Comparison of ENCODE assay signal across 7 cellular contexts in the genomic region with DNA sequence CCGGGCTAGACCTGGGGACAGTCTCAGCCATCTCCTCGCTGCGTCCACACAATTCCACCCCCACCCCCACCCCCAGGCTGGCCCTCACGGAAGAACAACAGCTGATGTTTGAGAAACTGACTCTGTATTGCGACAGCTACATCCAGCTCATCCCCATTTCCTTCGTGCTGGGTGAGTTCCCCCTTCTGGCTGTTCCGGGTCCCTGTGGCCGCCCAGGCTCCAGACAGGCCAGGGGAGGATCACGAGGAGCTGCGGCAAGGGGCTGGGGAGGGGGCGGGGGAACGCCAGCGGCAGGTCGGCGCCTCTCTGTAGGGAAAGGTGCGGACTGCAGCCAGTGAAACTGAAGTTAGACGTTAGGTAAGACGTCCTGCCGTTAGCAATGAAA. TPM values are rescaled to one million over a fixed set of nuclear protein-coding genes. Genes with fewer than 3 reads are reported as not detected.
DNase-seq lines count a peak whose midpoint lies in the region; ATAC-seq and TF ChIP-seq lines count a peak whose summit lies in the region.

No MANE protein-coding gene starts in this region.

- H3K27ac ChIP-seq in cardiac muscle cell (no peak overlapping the region), osteoblast (ENCODE audit: low read depth, low read length) (peak overlapping the region; percentile 40)

- peaks cover 5% of the 10 kb centered on the region for H3K79me2 ChIP-seq in osteoblast (ENCODE audit: insufficient read depth, low read length)

- H3K4me2 ChIP-seq in osteoblast (ENCODE audit: insufficient read depth, low read length): peak overlapping the region; percentile 85

- H3K9me3 ChIP-seq in cardiac muscle cell (ENCODE audit: low read depth): no peaks in the 10 kb centered on the region
- no peaks in the 10 kb centered on the region for H3K9me3 ChIP-seq in osteoblast (ENCODE audit: low read depth, low read length)

- CTCF ChIA-PET in activated CD8-positive, alpha-beta T cell treated with anti-CD3 and anti-CD28 coated beads, Interleukin-2, amount 10 ng/mL, durations not matched to agents 7 days and 5 days (lab: Charles Lee): interaction anchor here (1.9 to 2.0 kb wide), 2 partner anchors 8 to 127 kb away, joined by 5 to 11 read pairs; no protein-coding TSS in a partner anchor

- peak; percentile 54 for TF ChIP-seq CTCF in HFFc6 (IDR thresholded peaks at IDR 0.05)
- TF ChIP-seq CTCF in cardiac muscle cell (IDR thresholded peaks at IDR 0.05; ENCODE audit: low read depth, low read length): peak; percentile 34
- peak; percentile 17 for TF ChIP-seq CTCF in osteoblast (IDR thresholded peaks at IDR 0.05; ENCODE audit: extremely low read depth, low read depth, low read length)

- H2AFZ ChIP-seq in osteoblast (ENCODE audit: low read length): peak overlapping the region; percentile 87

- peak overlapping the region; percentile 88 for H3K27ac Mint-ChIP-seq in HFFc6
- no peak overlapping the region for H3K27ac Mint-ChIP-seq in activated CD8-positive, alpha-beta T cell treated with anti-CD3 and anti-CD28 coated beads, Interleukin-2, amount 10 ng/mL, durations not matched to agents 7 days and 5 days
- no peak overlapping the region for H3K27ac Mint-ChIP-seq in activated T-cell treated with anti-CD3 and anti-CD28 coated beads, Interleukin-2, amount 50 U/mL, for 24 hours

- POLR2A ChIA-PET in activated CD8-positive, alpha-beta T cell treated with anti-CD3 and anti-CD28 coated beads, Interleukin-2, amount 10 ng/mL, durations not matched to agents 7 days and 5 days (lab: Charles Lee): interaction anchor here (0.5 to 1.0 kb wide), 2 partner anchors 13 to 147 kb away, joined by 3 read pairs; a partner anchor contains a TSS

- H3K36me3 Mint-ChIP-seq in HFFc6 (ENCODE audit: low read depth): no peaks in the 10 kb centered on the region
- no peaks in the 10 kb centered on the region for H3K36me3 Mint-ChIP-seq in activated CD8-positive, alpha-beta T cell treated with anti-CD3 and anti-CD28 coated beads, Interleukin-2, amount 10 ng/mL, durations not matched to agents 7 days and 5 days (ENCODE audit: low read depth)
- H3K36me3 Mint-ChIP-seq in activated T-cell treated with anti-CD3 and anti-CD28 coated beads, Interleukin-2, amount 50 U/mL, for 24 hours (ENCODE audit: low read depth): no peaks in the 10 kb centered on the region

- H3K9me3 Mint-ChIP-seq in HFFc6: no peaks in the 10 kb centered on the region
- no peaks in the 10 kb centered on the region for H3K9me3 Mint-ChIP-seq in activated CD8-positive, alpha-beta T cell treated with anti-CD3 and anti-CD28 coated beads, Interleukin-2, amount 10 ng/mL, durations not matched to agents 7 days and 5 days (ENCODE audit: insufficient read depth)
- H3K9me3 Mint-ChIP-seq in activated T-cell treated with anti-CD3 and anti-CD28 coated beads, Interleukin-2, amount 50 U/mL, for 24 hours: no peaks in the 10 kb centered on the region

- DNase-seq in HFFc6: peak; percentile 58
- peak; percentile 21 for DNase-seq in activated CD8-positive, alpha-beta T cell treated with anti-CD3 and anti-CD28 coated beads, Interleukin-2, amount 10 ng/mL, durations not matched to agents 7 days and 5 days
- peak; percentile 57 to 93 for DNase-seq in cardiac muscle cell (ENCODE audit: low read depth in 1 of 2, low spot score in 1 of 2)
- peak; percentile 96 for DNase-seq in osteoblast (ENCODE audit: insufficient read length, low spot score, missing footprints)
- DNase-seq in T1000 (lab: John Stamatoyannopoulos, UW): no peak
- no peak for DNase-seq in activated CD4-positive, alpha-beta T cell treated with anti-CD3 and anti-CD28 coated beads, Interleukin-2, amount 50 U/mL, for 4 hours
- DNase-seq in activated T-cell treated with anti-CD3 and anti-CD28 coated beads, Interleukin-2, amount 50 U/mL, for 24 hours: no peak

- no peaks in the 10 kb centered on the region for H3K27me3 Mint-ChIP-seq in HFFc6 (ENCODE audit: insufficient read depth)
- peaks cover 22% of the 10 kb centered on the region for H3K27me3 Mint-ChIP-seq in activated CD8-positive, alpha-beta T cell treated with anti-CD3 and anti-CD28 coated beads, Interleukin-2, amount 10 ng/mL, durations not matched to agents 7 days and 5 days (ENCODE audit: low read depth)
- H3K27me3 Mint-ChIP-seq in activated T-cell treated with anti-CD3 and anti-CD28 coated beads, Interleukin-2, amount 50 U/mL, for 24 hours: peaks cover 28% of the 10 kb centered on the region

- peaks cover 13% of the 10 kb centered on the region for H3K4me1 Mint-ChIP-seq in HFFc6 (ENCODE audit: low read depth)
- peaks cover 8% of the 10 kb centered on the region for H3K4me1 Mint-ChIP-seq in activated CD8-positive, alpha-beta T cell treated with anti-CD3 and anti-CD28 coated beads, Interleukin-2, amount 10 ng/mL, durations not matched to agents 7 days and 5 days (ENCODE audit: low read depth)
- H3K4me1 Mint-ChIP-seq in activated T-cell treated with anti-CD3 and anti-CD28 coated beads, Interleukin-2, amount 50 U/mL, for 24 hours (ENCODE audit: low read depth): peaks cover 16% of the 10 kb centered on the region

- H3K36me3 ChIP-seq in cardiac muscle cell (no peaks in the 10 kb centered on the region), osteoblast (ENCODE audit: insufficient read depth, low read length) (peaks cover 3% of the 10 kb centered on the region)

- no peaks in the 10 kb centered on the region for H4K20me1 ChIP-seq in osteoblast (ENCODE audit: insufficient read depth, low read length)

- ATAC-seq in activated CD8-positive, alpha-beta T cell treated with anti-CD3 and anti-CD28 coated beads, Interleukin-2, amount 10 ng/mL, durations not matched to agents 7 days and 5 days: no peak

- H3K4me3 ChIP-seq in cardiac muscle cell (peak overlapping the region; percentile 15), osteoblast (ENCODE audit: insufficient read depth, low read length) (peak overlapping the region; percentile 67)

- peaks cover 15% of the 10 kb centered on the region for H3K27me3 ChIP-seq in cardiac muscle cell
- H3K27me3 ChIP-seq in osteoblast (ENCODE audit: insufficient read depth, low read length): no peaks in the 10 kb centered on the region

- peak overlapping the region; percentile 71 for H3K4me3 Mint-ChIP-seq in HFFc6
- H3K4me3 Mint-ChIP-seq in activated CD8-positive, alpha-beta T cell treated with anti-CD3 and anti-CD28 coated beads, Interleukin-2, amount 10 ng/mL, durations not matched to agents 7 days and 5 days: no peak overlapping the region
- H3K4me3 Mint-ChIP-seq in activated T-cell treated with anti-CD3 and anti-CD28 coated beads, Interleukin-2, amount 50 U/mL, for 24 hours: no peak overlapping the region

- H3K4me1 ChIP-seq in cardiac muscle cell (ENCODE audit: low read depth) (no peaks in the 10 kb centered on the region), osteoblast (ENCODE audit: insufficient read depth, low read length) (peaks cover 14% of the 10 kb centered on the region)

RNA-seq across cellular contexts. Expression of a gene that starts 4.9 kb away (rescaled TPM):
- total RNA-seq in HFFc6 (2021; fragmentation: NEBNext Ultra II Directional; extraction: Animal tissue kit (Norgen Biotek cat#: 25700)): 1 to 10 TPM in 5 of 6 experiments, under 1 TPM in 1; 0.92 to 2.0 (median 1.9) TPM
- not detected for total RNA-seq in activated CD8-positive, alpha-beta T cell treated with anti-CD3 and anti-CD28 coated beads, Interleukin-2, amount 10 ng/mL, durations not matched to agents 7 days and 5 days
- total RNA-seq in cardiac muscle cell: 0.27 and 0.39 TPM in 2 replicates
- 0.17 and 0.34 TPM in 2 replicates for polyA plus RNA-seq in cardiac muscle cell
- 5.6 and 8.0 TPM in 2 replicates for total RNA-seq in osteoblast

RNA-seq across cellular contexts. Expression of a gene that starts 12.4 kb away (rescaled TPM):
- 1,000 to 10,000 TPM; 2,192 to 2,832 (median 2,637) TPM for total RNA-seq in HFFc6 (2021; fragmentation: NEBNext Ultra II Directional; extraction: Animal tissue kit (Norgen Biotek cat#: 25700))
- total RNA-seq in activated CD8-positive, alpha-beta T cell treated with anti-CD3 and anti-CD28 coated beads, Interleukin-2, amount 10 ng/mL, durations not matched to agents 7 days and 5 days: 100 to 1,000 TPM; 709 to 727 TPM
- total RNA-seq in cardiac muscle cell (679 and 858 TPM in 2 replicates), osteoblast (1,459 and 1,507 TPM in 2 replicates)
- polyA plus RNA-seq in cardiac muscle cell: 2,885 and 3,180 TPM in 2 replicates

RNA-seq across cellular contexts. Expression of a gene that starts 37.7 kb away (rescaled TPM):
- 1 to 10 TPM; 5.3 to 8.8 (median 7.9) TPM for total RNA-seq in HFFc6 (2021; fragmentation: NEBNext Ultra II Directional; extraction: Animal tissue kit (Norgen Biotek cat#: 25700))
- not detected for total RNA-seq in activated CD8-positive, alpha-beta T cell treated with anti-CD3 and anti-CD28 coated beads, Interleukin-2, amount 10 ng/mL, durations not matched to agents 7 days and 5 days
- total RNA-seq in cardiac muscle cell: 6.7 and 11.6 TPM in 2 replicates
- 8.3 and 14.6 TPM in 2 replicates for polyA plus RNA-seq in cardiac muscle cell
- total RNA-seq in osteoblast: 15.9 and 20.3 TPM in 2 replicates

Comparison
In these comparisons a context has a peak if more than half of its experiments do, and no peak if none do; other contexts are left out.
1. DNase-seq: peak in HFFc6 (single experiment), activated CD8-positive, alpha-beta T cell treated with anti-CD3 and anti-CD28 coated beads, Interleukin-2, amount 10 ng/mL, durations not matched to agents 7 days and 5 days (single experiment), cardiac muscle cell (2 of 2) and osteoblast (single experiment); none in T1000 (single experiment), activated CD4-positive, alpha-beta T cell treated with anti-CD3 and anti-CD28 coated beads, Interleukin-2, amount 50 U/mL, for 4 hours (0 of 2) and activated T-cell treated with anti-CD3 and anti-CD28 coated beads, Interleukin-2, amount 50 U/mL, for 24 hours (single experiment).
2. Peak in every context shown above with its lines, with median percentiles within 50 percentile points of each other: CTCF ChIP-seq.